Comparison of ENCODE assay signal across 11 cellular contexts in the genomic region with DNA sequence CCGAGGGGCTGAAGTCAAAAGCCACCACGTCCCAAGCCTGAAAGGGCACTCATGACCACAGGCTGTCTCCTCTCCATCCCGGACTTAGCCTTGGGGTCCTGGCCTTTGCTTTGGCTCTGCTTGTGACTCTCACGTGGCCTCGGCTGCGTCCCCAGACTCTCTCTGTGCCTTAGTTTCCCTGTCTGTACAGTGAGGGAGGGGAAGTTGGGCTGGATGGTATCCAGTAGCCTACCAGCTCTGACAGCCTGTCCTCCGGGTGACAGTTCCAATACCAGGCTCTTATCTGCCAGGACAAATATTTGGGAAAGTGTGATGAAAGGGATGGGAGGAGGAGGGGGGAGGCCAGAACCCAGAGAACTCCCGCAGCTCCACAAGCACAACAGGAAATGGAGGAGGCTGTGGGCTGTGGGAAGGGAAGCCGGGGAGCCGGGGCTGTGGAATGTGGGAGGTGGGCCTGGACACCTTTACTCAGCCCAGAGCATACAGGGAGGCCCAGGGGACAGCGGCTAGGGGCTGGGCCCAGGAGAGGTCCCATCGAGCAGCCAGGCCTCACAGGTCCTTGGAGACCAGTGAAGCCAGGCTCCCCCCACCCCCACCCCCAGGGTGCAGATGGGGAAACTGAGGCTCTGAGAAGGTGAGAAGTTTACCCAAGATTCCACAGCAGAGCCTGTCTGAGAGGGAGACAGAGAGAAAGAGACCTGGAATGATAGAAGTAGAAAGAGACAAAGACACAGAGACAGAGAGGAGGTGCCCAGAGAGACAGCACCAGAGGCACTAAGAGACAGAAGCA. TPM values are rescaled to one million over a fixed set of nuclear protein-coding genes. Genes with fewer than 3 reads are reported as not detected.
A peak's percentile ranks its signal among the peaks of the same experiment; 100 is the strongest.
DNase-seq lines count a peak whose midpoint lies in the region; ATAC-seq and TF ChIP-seq lines count a peak whose summit lies in the region.
"Had no signal": no experiment of that assay in that cellular context is flagged by ENCODE, and none has a peak within 500 bp of the region (broad histone marks: within the 10 kb centered on the region; RNA-seq: fewer than 3 reads in every experiment).

No MANE protein-coding gene starts in this region.

- H2BK15ac ChIP-seq in mesendoderm (replicated peaks; ENCODE audit: low read depth): no peak overlapping the region

- no CpG with 5 or more reads among the region's 12 CpGs for WGBS in mesendoderm (ENCODE audit: extremely low coverage, insufficient coverage, low lambda C conversion rate)
- 51% methylated on average over 12 of the region's 12 CpGs; no CpG with 5 or more reads in 1 of the 2 donors for WGBS in transverse colon (ENCODE audit: low coverage in 1 of 2), 2 donors

- H3K23ac ChIP-seq in mesendoderm (ENCODE audit: low read length): peak overlapping the region; percentile 54

- peak; percentile 59 for DNase-seq in LNCaP clone FGC (ENCODE audit: low read depth)
- peak; percentile 57 for DNase-seq in endothelial cell (ENCODE audit: low spot score)
- DNase-seq in mesendoderm: peak; percentile 94
- DNase-seq in transverse colon: no peak
- no peak for DNase-seq in NCI-H345 treated with DMSO at 0.1 percent for 48 hours (lab: John Stamatoyannopoulos, UW; ENCODE audit: unreplicated experiment)
- DNase-seq in omental fat pad (ENCODE audit: low spot score): no peak
- DNase-seq in activated effector memory CD4-positive, alpha-beta T cell treated with Interleukin-2 at 50 U/mL for 16 hours: no peak
- DNase-seq: activated T-cell treated with anti-CD3 and anti-CD28 coated beads, Interleukin-2, amount 50 U/mL, for 24 hours; NCI-H2029 treated with DMSO at 0.1 percent for 48 hours had no signal

- H3K4me3 Mint-ChIP-seq in endothelial cell (ENCODE audit: unreplicated experiment): peak overlapping the region; percentile 24
- H3K4me3 Mint-ChIP-seq: activated T-cell treated with anti-CD3 and anti-CD28 coated beads, Interleukin-2, amount 50 U/mL, for 24 hours; T-helper 1 cell treated with Interleukin-12 subunit alpha and Interleukin-12 subunit beta and Interleukin-4 antibody, amounts not matched to agents 30 μg/mL and 1 μg/mL, for 36 hours had no signal

- H2BK120ac ChIP-seq in mesendoderm (ENCODE audit: low read depth, low read length): peak overlapping the region; percentile 52

- peaks cover 13% of the 10 kb centered on the region for H3K36me3 Mint-ChIP-seq in endothelial cell (ENCODE audit: low read depth, unreplicated experiment)

- no peaks in the 10 kb centered on the region for H3K27me3 ChIP-seq in mesendoderm (ENCODE audit: insufficient read depth, low read length, poor library complexity)
- no peaks in the 10 kb centered on the region for H3K27me3 ChIP-seq in transverse colon

- H3K4me1 ChIP-seq in mesendoderm (ENCODE audit: control insufficient read depth, low read depth, low read length) (peaks cover 22% of the 10 kb centered on the region), transverse colon (peaks cover 32 to 56% (median 46%) of the 10 kb centered on the region in 4 donors)

- H4K5ac ChIP-seq in mesendoderm (ENCODE audit: low read length): no peak overlapping the region

- H3K79me1 ChIP-seq in mesendoderm (ENCODE audit: low read length): no peaks in the 10 kb centered on the region

- peak overlapping the region; percentile 81 for H3K56ac ChIP-seq in mesendoderm (ENCODE audit: low read length)

- H3K79me2 ChIP-seq in mesendoderm (ENCODE audit: control insufficient read depth, insufficient read depth, low read length): no peaks in the 10 kb centered on the region

- peak overlapping the region; percentile 89 for H3K27ac Mint-ChIP-seq in endothelial cell (ENCODE audit: unreplicated experiment)
- H3K27ac Mint-ChIP-seq: activated T-cell treated with anti-CD3 and anti-CD28 coated beads, Interleukin-2, amount 50 U/mL, for 24 hours; T-helper 1 cell treated with Interleukin-12 subunit alpha and Interleukin-12 subunit beta and Interleukin-4 antibody, amounts not matched to agents 30 μg/mL and 1 μg/mL, for 36 hours had no signal

- H3K27ac ChIP-seq in mesendoderm (ENCODE audit: low read depth, low read length): peak overlapping the region; percentile 85
- peak overlapping the region; percentile 74 to 89 (median 81) for H3K27ac ChIP-seq in transverse colon

- intact Hi-C loops in transverse colon (cut with DNase I; ENCODE audit: low total_unique reads): no loop called here

- H2AK5ac ChIP-seq in mesendoderm (ENCODE audit: low read length): peak overlapping the region; percentile 94

- H2BK5ac ChIP-seq in mesendoderm (ENCODE audit: low read length): peak overlapping the region; percentile 58

- peaks cover 23% of the 10 kb centered on the region for H3K27me3 Mint-ChIP-seq in endothelial cell (ENCODE audit: unreplicated experiment)
- H3K27me3 Mint-ChIP-seq: activated T-cell treated with anti-CD3 and anti-CD28 coated beads, Interleukin-2, amount 50 U/mL, for 24 hours had no signal

- H3K9ac ChIP-seq in mesendoderm (ENCODE audit: low read length): peak overlapping the region; percentile 15

- H3K4me3 ChIP-seq in LNCaP clone FGC (ENCODE audit: low read depth, low read length) (no peak overlapping the region), mesendoderm (ENCODE audit: low read length) (no peak overlapping the region), transverse colon (no peak overlapping the region)

- no peak for ATAC-seq in omental fat pad (ENCODE audit: low FRiP score)

- TF ChIP-seq EP300 in transverse colon (IDR thresholded peaks at IDR 0.05; ENCODE audit: low read depth): no peak

- no peak overlapping the region for H3K4me2 ChIP-seq in mesendoderm (ENCODE audit: low read length)

- H3K9me3 ChIP-seq in transverse colon: no peaks in the 10 kb centered on the region

- H3K4me1 Mint-ChIP-seq in endothelial cell (ENCODE audit: unreplicated experiment): peaks cover 77% of the 10 kb centered on the region

- no peak for TF ChIP-seq POLR2A in transverse colon (IDR thresholded peaks at IDR 0.05)

- H3K4ac ChIP-seq in mesendoderm (ENCODE audit: low read depth, low read length): peak overlapping the region; percentile 62

- no peak for TF ChIP-seq CTCF in LNCaP clone FGC (IDR thresholded peaks at IDR 0.05; ENCODE audit: control insufficient read depth, extremely low read depth, insufficient read depth)
- no peak for TF ChIP-seq CTCF in endothelial cell (IDR thresholded peaks at IDR 0.05; ENCODE audit: unreplicated experiment)
- no peak for TF ChIP-seq CTCF in transverse colon (IDR thresholded peaks at IDR 0.05)
- TF ChIP-seq CTCF in omental fat pad (IDR thresholded peaks at IDR 0.05): no peak

- in situ Hi-C loops in transverse colon (cut with MboI; ENCODE audit: low pct_ligation_motif_present in 1 of 4, low pct_unique_long_range_greater_than_20kb in 1 of 4, low sequenced_read_pairs in 3 of 4): loop anchor here in 2 of 4 donors (25.0 kb wide), 1 partner anchor 300 kb away; a partner anchor contains a TSS

- no peaks in the 10 kb centered on the region for H3K36me3 ChIP-seq in mesendoderm (ENCODE audit: control insufficient read depth, insufficient read depth, low read length)
- H3K36me3 ChIP-seq in transverse colon: no peaks in the 10 kb centered on the region

- no peak overlapping the region for H4K8ac ChIP-seq in mesendoderm (ENCODE audit: low read depth, low read length)

- H3K18ac ChIP-seq in mesendoderm (ENCODE audit: low read length): peak overlapping the region; percentile 82

- H3K9me3 Mint-ChIP-seq in endothelial cell (ENCODE audit: unreplicated experiment): no peaks in the 10 kb centered on the region
- H3K9me3 Mint-ChIP-seq: activated T-cell treated with anti-CD3 and anti-CD28 coated beads, Interleukin-2, amount 50 U/mL, for 24 hours; T-helper 1 cell treated with Interleukin-12 subunit alpha and Interleukin-12 subunit beta and Interleukin-4 antibody, amounts not matched to agents 30 μg/mL and 1 μg/mL, for 36 hours had no signal

RNA-seq across cellular contexts. Expression of a gene that starts 18.3 kb away (rescaled TPM):
- total RNA-seq in endothelial cell (ENCODE audit: unreplicated experiment) (23.7 TPM), transverse colon (10 to 100 TPM; 20.2 to 56.3 (median 28.3) TPM), omental fat pad (100 to 1,000 TPM; 126 to 366 (median 149) TPM)
- 15.5 TPM for polyA plus RNA-seq in mesendoderm (2013, experiment 1 of 2)
- polyA plus RNA-seq in mesendoderm (2013, experiment 2 of 2): 14.7 TPM

RNA-seq across cellular contexts. Expression of a gene that starts 29.2 kb away (rescaled TPM):
- total RNA-seq in endothelial cell (ENCODE audit: unreplicated experiment) (0.59 TPM), transverse colon (100 to 1,000 TPM; 249 to 540 (median 360) TPM), omental fat pad (not detected)
- polyA plus RNA-seq in mesendoderm (2013, experiment 1 of 2): 4.8 TPM
- 4.8 TPM for polyA plus RNA-seq in mesendoderm (2013, experiment 2 of 2)
- total RNA-seq: epithelial cell of proximal tubule had no signal

RNA-seq across cellular contexts. Expression of a gene that starts 51.0 kb away (rescaled TPM):
- total RNA-seq in endothelial cell (ENCODE audit: unreplicated experiment): 2.7 TPM
- polyA plus RNA-seq in mesendoderm (2013, experiment 1 of 2): 0.04 TPM
- 0.11 TPM for polyA plus RNA-seq in mesendoderm (2013, experiment 2 of 2)
- 10 to 100 TPM in 3 of 4 donors, under 1 TPM in 1; 0.60 to 38.9 (median 14.7) TPM for total RNA-seq in transverse colon
- 100 to 1,000 TPM in 1 of 4 donors, 10 to 100 TPM in 3; 55.6 to 140 (median 77.6) TPM for total RNA-seq in omental fat pad
- total RNA-seq: epithelial cell of proximal tubule had no signal

RNA-seq across cellular contexts. Expression of a gene that starts 52.5 kb away (rescaled TPM):
- total RNA-seq in endothelial cell (ENCODE audit: unreplicated experiment): not detected
- polyA plus RNA-seq in mesendoderm (2013, experiment 1 of 2): 0.01 TPM
- polyA plus RNA-seq in mesendoderm (2013, experiment 2 of 2): 0.04 TPM
- total RNA-seq in transverse colon: 10 to 100 TPM; 19.5 to 67.7 (median 21.3) TPM
- total RNA-seq in omental fat pad: not detected
- total RNA-seq: epithelial cell of proximal tubule had no signal

Comparison
In these comparisons a context has a peak if more than half of its experiments do, and no peak if none do; other contexts are left out.
1. DNase-seq: peak in LNCaP clone FGC (single experiment), endothelial cell (single experiment) and mesendoderm (single experiment); none in transverse colon (single experiment), NCI-H345 treated with DMSO at 0.1 percent for 48 hours (single experiment), omental fat pad (single experiment) and activated effector memory CD4-positive, alpha-beta T cell treated with Interleukin-2 at 50 U/mL for 16 hours (single experiment).
2. RNA of a gene that starts 29.2 kb away (total RNA-seq): 249 to 540 TPM in transverse colon; 0.59 TPM in endothelial cell (single experiment) and not detected in omental fat pad; every median in the first group is over 100 times any median in the second.